In the genomic region with DNA sequence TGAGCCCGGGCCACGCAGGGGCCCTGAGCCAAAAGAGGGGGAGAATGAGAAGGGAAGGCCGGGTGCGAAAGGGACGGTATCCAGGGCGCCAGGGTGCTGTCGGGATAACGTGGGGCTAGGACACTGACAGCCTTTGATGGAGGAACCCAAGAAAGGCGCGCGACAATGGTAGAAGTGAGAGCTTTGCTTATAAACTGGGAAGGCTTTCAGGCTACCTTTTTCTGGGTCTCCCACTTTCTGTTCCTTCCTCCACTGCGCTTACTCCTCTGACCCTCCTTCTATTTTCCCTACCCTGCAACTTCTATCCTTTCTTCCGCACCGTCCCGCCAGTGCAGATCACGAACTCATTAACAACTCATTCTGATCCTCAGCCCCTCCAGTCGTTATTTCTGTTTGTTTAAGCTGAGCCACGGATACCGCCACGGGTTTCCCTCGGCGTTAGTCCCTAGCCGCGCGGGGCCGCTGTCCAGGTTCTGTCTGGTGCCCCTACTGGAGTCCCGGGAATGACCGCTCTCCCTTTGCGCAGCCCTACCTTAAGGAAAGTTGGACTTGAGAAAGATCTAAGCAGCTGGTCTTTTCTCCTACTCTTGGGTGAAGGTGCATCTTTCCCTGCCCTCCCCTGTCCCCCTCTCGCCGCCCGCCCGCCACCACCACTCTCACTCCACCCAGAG, we compare ENCODE assay signal across 10 cellular contexts. TPM values are rescaled to one million over a fixed set of nuclear protein-coding genes. Genes with fewer than 3 reads are reported as not detected.
DNase-seq lines count a peak whose midpoint lies in the region; TF ChIP-seq lines count a peak whose summit lies in the region.
"Had no signal": no experiment of that assay in that cellular context is flagged by ENCODE, and none has a peak within 500 bp of the region (broad histone marks: within the 10 kb centered on the region; RNA-seq: fewer than 3 reads in every experiment).

No MANE protein-coding gene starts in this region.

- no peak overlapping the region for H3K4me3 Mint-ChIP-seq in Calu3 (ENCODE audit: low read depth, unreplicated experiment)
- H3K4me3 Mint-ChIP-seq in activated CD4-positive, alpha-beta T cell treated with anti-CD3 and anti-CD28 coated beads, Interleukin-2, amount 10 ng/mL, durations not matched to agents 24 days and 14 days, result no peak overlapping the region

- H3K9me3 Mint-ChIP-seq in Calu3 (ENCODE audit: low read depth, unreplicated experiment), result peaks cover 2% of the 10 kb centered on the region
- peaks cover 3% of the 10 kb centered on the region for H3K9me3 Mint-ChIP-seq in activated CD4-positive, alpha-beta T cell treated with anti-CD3 and anti-CD28 coated beads, Interleukin-2, amount 10 ng/mL, durations not matched to agents 24 days and 14 days

- H3K36me3 Mint-ChIP-seq in Calu3 (ENCODE audit: insufficient read depth, unreplicated experiment), result peaks cover 14% of the 10 kb centered on the region
- peaks cover 2% of the 10 kb centered on the region for H3K36me3 Mint-ChIP-seq in activated CD4-positive, alpha-beta T cell treated with anti-CD3 and anti-CD28 coated beads, Interleukin-2, amount 10 ng/mL, durations not matched to agents 24 days and 14 days (ENCODE audit: low read depth)

- peaks cover 45% of the 10 kb centered on the region for H3K27me3 Mint-ChIP-seq in Calu3 (ENCODE audit: unreplicated experiment)
- H3K27me3 Mint-ChIP-seq in activated CD4-positive, alpha-beta T cell treated with anti-CD3 and anti-CD28 coated beads, Interleukin-2, amount 10 ng/mL, durations not matched to agents 24 days and 14 days, result peaks cover 67% of the 10 kb centered on the region

- intact Hi-C loops in Calu3 (cut with micrococcal nuclease; ENCODE audit: unreplicated experiment), result no loop called here
- intact Hi-C loops in activated CD4-positive, alpha-beta T cell treated with anti-CD3 and anti-CD28 coated beads, Interleukin-2, amount 10 ng/mL, durations not matched to agents 24 days and 14 days (cut with micrococcal nuclease), result loop anchor here (5.0 to 10.0 kb wide), 2 partner anchors 1553 to 1626 kb away; partner anchors contain the start of gene NKX2-8

- TF ChIP-seq CTCF in GM13977 (IDR thresholded peaks at IDR 0.05; ENCODE audit: extremely low read depth, insufficient read depth, missing control alignments) (no peak), brain microvascular endothelial cell (IDR thresholded peaks at IDR 0.05; ENCODE audit: low read depth, low read length, missing control alignments) (peak; percentile 39), Calu3 (IDR thresholded peaks at IDR 0.05; ENCODE audit: unreplicated experiment) (no peak)

- peak overlapping the region in 1 of 3 donors; percentile 50 for H3K9ac ChIP-seq in skeletal muscle tissue (ENCODE audit: low read depth in 1 of 3, low read length in 3 of 3)

- H3K27me3 ChIP-seq in brain microvascular endothelial cell (replicated peaks), result peaks cover 26% of the 10 kb centered on the region
- H3K27me3 ChIP-seq in skeletal muscle tissue (ENCODE audit: control insufficient read depth in 3 of 3, insufficient read depth in 3 of 3, low read length in 3 of 3), result peaks cover 31 to 39% (median 36%) of the 10 kb centered on the region in 3 donors

- no peaks in the 10 kb centered on the region for H3K36me3 ChIP-seq in brain microvascular endothelial cell (replicated peaks)
- H3K36me3 ChIP-seq in skeletal muscle tissue (ENCODE audit: control insufficient read depth in 3 of 3, insufficient read depth in 3 of 3, low read length in 3 of 3), result no peaks in the 10 kb centered on the region

- in situ Hi-C loops in GM13977 (cut with MboI; ENCODE audit: low pct_unique_long_range_greater_than_20kb, low sequenced_read_pairs, unreplicated experiment) (no loop called here), brain microvascular endothelial cell (cut with HindIII; ENCODE audit: low pct_ligation_motif_present, low sequenced_read_pairs) (no loop called here)

- H3K27ac ChIP-seq in brain microvascular endothelial cell (no peak overlapping the region), skeletal muscle tissue (ENCODE audit: low read depth, low read length) (no peak overlapping the region)

- no peak overlapping the region for H3K27ac Mint-ChIP-seq in Calu3 (ENCODE audit: unreplicated experiment)
- no peak overlapping the region for H3K27ac Mint-ChIP-seq in activated CD4-positive, alpha-beta T cell treated with anti-CD3 and anti-CD28 coated beads, Interleukin-2, amount 10 ng/mL, durations not matched to agents 24 days and 14 days

- CTCF ChIA-PET in Calu3 (lab: Charles Lee), result no interaction called here

- peaks cover 29 to 39% (median 29%) of the 10 kb centered on the region in 3 donors for H3K4me1 ChIP-seq in skeletal muscle tissue (ENCODE audit: control insufficient read depth in 3 of 3, insufficient read depth in 3 of 3, low read length in 3 of 3)

- peak; percentile 13 for DNase-seq in GM13977 (ENCODE audit: low spot score)
- no peak for DNase-seq in brain microvascular endothelial cell
- peak; percentile 64 for DNase-seq in iris pigment epithelial cell (ENCODE audit: low read depth)
- DNase-seq in NCI-H1930 (lab: John Stamatoyannopoulos, UW), result no peak
- no peak for DNase-seq in Calu3
- no peak for DNase-seq in activated CD4-positive, alpha-beta T cell treated with anti-CD3 and anti-CD28 coated beads, Interleukin-2, amount 10 ng/mL, durations not matched to agents 24 days and 14 days
- DNase-seq in NCI-H146 treated with DMSO at 0.1 percent for 48 hours (lab: John Stamatoyannopoulos, UW; ENCODE audit: unreplicated experiment), result no peak
- DNase-seq: activated CD4-positive, alpha-beta T cell treated with anti-CD3 and anti-CD28 coated beads, Interleukin-2, amount 50 U/mL, for 1 hour; NCI-H345 had no signal

- H3K4me3 ChIP-seq in brain microvascular endothelial cell (ENCODE audit: low read depth, low read length) (peak overlapping the region; percentile 20), skeletal muscle tissue (ENCODE audit: low read length in 3 of 3) (peak overlapping the region; percentile 54 to 76 (median 74))

- no peaks in the 10 kb centered on the region for H3K9me3 ChIP-seq in skeletal muscle tissue (ENCODE audit: control insufficient read depth in 3 of 3, low read length in 3 of 3)

- peaks cover 7% of the 10 kb centered on the region for H3K4me1 Mint-ChIP-seq in Calu3 (ENCODE audit: low read depth, unreplicated experiment)
- peaks cover 3% of the 10 kb centered on the region for H3K4me1 Mint-ChIP-seq in activated CD4-positive, alpha-beta T cell treated with anti-CD3 and anti-CD28 coated beads, Interleukin-2, amount 10 ng/mL, durations not matched to agents 24 days and 14 days

- BruUV-seq in Calu3 (replicated peaks; lab: Mats Ljungman, UMichigan), result no TSS peak

RNA-seq across cellular contexts. Expression of gene SSTR1, which starts 3.0 kb away (rescaled TPM):
- total RNA-seq in skeletal muscle tissue (under 0.01 TPM), Calu3 (2022) (0.24 TPM in 2 replicates)
- total RNA-seq in activated CD4-positive, alpha-beta T cell treated with anti-CD3 and anti-CD28 coated beads, Interleukin-2, amount 10 ng/mL, durations not matched to agents 24 days and 14 days, result not detected in 2 replicates

RNA-seq across cellular contexts. Expression of gene CLEC14A, which starts 45.2 kb away (rescaled TPM):
- 25.1 TPM for total RNA-seq in skeletal muscle tissue
- not detected in 2 replicates for total RNA-seq in Calu3 (2022)
- not detected in 2 replicates for total RNA-seq in activated CD4-positive, alpha-beta T cell treated with anti-CD3 and anti-CD28 coated beads, Interleukin-2, amount 10 ng/mL, durations not matched to agents 24 days and 14 days

Comparison
In these comparisons a context has a peak if more than half of its experiments do, and no peak if none do; other contexts are left out.
1. DNase-seq: peak in GM13977 (single experiment) and iris pigment epithelial cell (single experiment); none in brain microvascular endothelial cell (single experiment), NCI-H1930 (0 of 2), Calu3 (single experiment), activated CD4-positive, alpha-beta T cell treated with anti-CD3 and anti-CD28 coated beads, Interleukin-2, amount 10 ng/mL, durations not matched to agents 24 days and 14 days (single experiment) and NCI-H146 treated with DMSO at 0.1 percent for 48 hours (single experiment).
2. RNA of gene CLEC14A, which starts 45.2 kb away (total RNA-seq): 25.1 TPM in skeletal muscle tissue (single experiment); not detected in Calu3 and not detected in activated CD4-positive, alpha-beta T cell treated with anti-CD3 and anti-CD28 coated beads, Interleukin-2, amount 10 ng/mL, durations not matched to agents 24 days and 14 days; every median in the first group is over 10 times any median in the second.